Comparison of ENCODE assay signal across 16 cellular contexts in the genomic region with DNA sequence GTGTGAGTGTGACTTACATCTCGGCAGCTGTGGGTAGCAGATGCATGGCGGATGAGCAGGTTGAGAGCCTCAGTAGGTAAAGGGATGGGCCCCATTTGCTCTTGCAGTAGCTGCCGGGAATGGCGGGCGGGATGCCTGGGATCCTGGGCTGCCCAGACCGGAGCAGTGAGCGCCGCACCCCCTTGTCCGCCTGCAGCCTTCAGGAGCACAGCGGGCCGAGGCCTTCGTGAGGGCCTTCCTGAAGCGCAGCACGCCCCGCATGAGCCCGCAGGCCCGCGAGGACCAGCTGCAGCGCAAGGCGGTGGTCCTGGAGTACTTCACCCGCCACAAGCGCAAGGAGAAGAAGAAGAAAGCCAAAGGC. TPM values are rescaled to one million over a fixed set of nuclear protein-coding genes. Genes with fewer than 3 reads are reported as not detected.
DNase-seq lines count a peak whose midpoint lies in the region; ATAC-seq, FAIRE-seq and TF ChIP-seq lines count a peak whose summit lies in the region.
"Had no signal": no experiment of that assay in that cellular context is flagged by ENCODE, and none has a peak within 500 bp of the region (broad histone marks: within the 10 kb centered on the region; RNA-seq: fewer than 3 reads in every experiment).

No MANE protein-coding gene starts in this region.

- FAIRE-seq in K562 (lab: Jason Lieb, UNC): no peak

- 0 out of 2 replicates have a peak, but pooled peaks cover 3% of the 10 kb centered on the region for H4K20me1 ChIP-seq in K562 (replicated peaks; ENCODE audit: control insufficient read depth, insufficient read depth, low read length)

- H3K4me1 Mint-ChIP-seq in neural crest cell: peaks cover 17% of the 10 kb centered on the region

- TF ChIP-seq POLR2A in K562 (conservative IDR thresholded peaks at IDR 0.05): no peak

- TF ChIP-seq CTCF in K562 (IDR thresholded peaks at IDR 0.05 in 2 of 3, conservative IDR thresholded peaks at IDR 0.05 in 1 of 3; ENCODE audit: insufficient read depth in 2 of 3, low read depth in 1 of 3, low read length in 3 of 3): no peak
- no peak for TF ChIP-seq CTCF in neural crest cell (conservative IDR thresholded peaks at IDR 0.05)
- TF ChIP-seq CTCF in upper lobe of right lung (IDR thresholded peaks at IDR 0.05): no peak

- H3K36me3 ChIP-seq in K562 (ENCODE audit: control insufficient read depth, insufficient read depth, low read length) (peaks cover 62% of the 10 kb centered on the region), upper lobe of right lung (peaks cover 56% of the 10 kb centered on the region)
- H3K36me3 ChIP-seq: uterus had no signal

- H3K36me3 Mint-ChIP-seq in neural crest cell (ENCODE audit: low read depth): no peaks in the 10 kb centered on the region

- no TSS peak for BruUV-seq in K562 (replicated peaks; lab: Mats Ljungman, UMichigan)

- POLR2A ChIA-PET in K562 (lab: Yijun Ruan, JAX): interaction anchor here (0.6 to 1.6 kb wide), 4 partner anchors 8 to 132 kb away, joined by 3 to 5 read pairs (median 3); no protein-coding TSS in a partner anchor

- H3K9me1 ChIP-seq in K562 (ENCODE audit: control insufficient read depth, insufficient read depth, low read length): peaks cover 4% of the 10 kb centered on the region

- TF ChIP-seq EP300 in K562 (IDR thresholded peaks at IDR 0.05; ENCODE audit: low read length): no peak

- no peak overlapping the region for H3K27ac Mint-ChIP-seq in neural crest cell (ENCODE audit: unreplicated experiment)

- 54% methylated on average over 6 of the region's 22 CpGs for WGBS in K562 (ENCODE audit: insufficient coverage, low coverage, missing lambda C conversion rate)

- no peak for TF ChIP-seq RAD21 in K562 (CRISPR knock-in tag; conservative IDR thresholded peaks at IDR 0.05 in 1 of 2, IDR thresholded peaks at IDR 0.05 in 1 of 2)

- H3K4me3 ChIP-seq in K562 (no peak overlapping the region), upper lobe of right lung (no peak overlapping the region)
- H3K4me3 ChIP-seq: left lung, MG63, testis, uterus had no signal

- H3K79me2 ChIP-seq in K562 (ENCODE audit: control insufficient read depth, insufficient read depth, low read length): peaks cover 22% of the 10 kb centered on the region

- H3K4me2 ChIP-seq in K562 (ENCODE audit: insufficient read depth, low read length): no peak overlapping the region

- H3K9me3 ChIP-seq in K562 (replicated peaks; ENCODE audit: control insufficient read depth, insufficient read depth, low read depth, low read length) (no peaks in the 10 kb centered on the region), upper lobe of right lung (no peaks in the 10 kb centered on the region)
- H3K9me3 ChIP-seq: left lung, MG63, testis, uterus had no signal

- H3K9me3 Mint-ChIP-seq in neural crest cell: no peaks in the 10 kb centered on the region
- H3K9me3 Mint-ChIP-seq: activated B cell treated with CpG ODN at 0.5 μM for 24 hours; activated CD4-positive, alpha-beta memory T cell treated with anti-CD3 and anti-CD28 coated beads for 36 hours; activated naive CD8-positive, alpha-beta T cell treated with anti-CD3 and anti-CD28 coated beads, Interleukin-2, amount 50 U/mL, for 24 hours; HFFc6 had no signal

- H3K27me3 Mint-ChIP-seq in neural crest cell (ENCODE audit: low read depth): no peaks in the 10 kb centered on the region
- H3K27me3 Mint-ChIP-seq: activated B cell treated with CpG ODN at 0.5 μM for 24 hours; activated CD4-positive, alpha-beta memory T cell treated with anti-CD3 and anti-CD28 coated beads for 36 hours had no signal

- H3K27me3 ChIP-seq in K562 (ENCODE audit: control insufficient read depth in 2 of 2, insufficient read depth in 2 of 2, low read length in 2 of 2): no peaks in the 10 kb centered on the region
- no peaks in the 10 kb centered on the region for H3K27me3 ChIP-seq in upper lobe of right lung
- H3K27me3 ChIP-seq: left lung, MG63, testis, uterus had no signal

- ATAC-seq in Right ventricle myocardium inferior: no peak
- no peak for ATAC-seq in K562
- ATAC-seq in upper lobe of right lung: no peak
- no peak for ATAC-seq in HG02759 (IDR thresholded peaks at IDR 0.05; ENCODE audit: unreplicated experiment)

- peak; percentile 65 for DNase-seq in cardiac septum (ENCODE audit: low spot score)
- no peak for DNase-seq in Right ventricle myocardium inferior (ENCODE audit: missing footprints)
- no peak for DNase-seq in K562 (ENCODE audit: extremely low read depth in 1 of 4, low spot score in 3 of 4)
- DNase-seq in neural crest cell (ENCODE audit: low read depth, low spot score): no peak
- DNase-seq in upper lobe of right lung: peak; percentile 54
- DNase-seq in GM03348 (ENCODE audit: low spot score): no peak
- DNase-seq in retina: no peak

- no peak overlapping the region for H3K27ac ChIP-seq in K562 (ENCODE audit: extremely low read depth, low read depth, low read length)
- H3K27ac ChIP-seq in upper lobe of right lung: no peak overlapping the region
- H3K27ac ChIP-seq: left lung, uterus had no signal

- H3K4me3 Mint-ChIP-seq in neural crest cell: peak overlapping the region; percentile 83
- H3K4me3 Mint-ChIP-seq: activated B cell treated with CpG ODN at 0.5 μM for 24 hours; activated CD4-positive, alpha-beta memory T cell treated with anti-CD3 and anti-CD28 coated beads for 36 hours; activated naive CD8-positive, alpha-beta T cell treated with anti-CD3 and anti-CD28 coated beads, Interleukin-2, amount 50 U/mL, for 24 hours; HFFc6 had no signal

- CTCF ChIA-PET in K562 (lab: Yijun Ruan, JAX; ENCODE audit: low intra/inter-chr PET ratio): interaction anchor here (2.0 to 4.3 kb wide), 2 partner anchors 81 to 106 kb away, joined by 10 to 40 read pairs; no protein-coding TSS in a partner anchor

- peaks cover 0 to 10% of the 10 kb centered on the region in 2 experiments; a peak in 2 of 5 replicates for H3K4me1 ChIP-seq in K562 (replicated peaks in 1 of 2; ENCODE audit: control insufficient read depth in 2 of 2, insufficient read depth in 2 of 2, low read length in 2 of 2)
- peaks cover 9% of the 10 kb centered on the region for H3K4me1 ChIP-seq in upper lobe of right lung

- intact Hi-C loops in cardiac septum (cut with DNase I): loop anchor here (2.0 kb wide), 2 partner anchors 85 to 107 kb away; no protein-coding TSS in a partner anchor
- intact Hi-C loops in Right ventricle myocardium inferior (cut with DNase I): loop anchor here (1.0 kb wide), 2 partner anchors 81 to 106 kb away; no protein-coding TSS in a partner anchor
- intact Hi-C loops in K562 (cut with micrococcal nuclease): loop anchor here (1.0 kb wide), 3 partner anchors 55 to 106 kb away; partner anchors contain the start of gene PLEKHF1
- intact Hi-C loops in upper lobe of right lung (cut with DNase I): loop anchor here (5.0 kb wide), 1 partner anchor 87 kb away; no protein-coding TSS in a partner anchor

- peak overlapping the region in 1 of 2 experiments; percentile 54; a peak in 1 of 4 replicates for H3K9ac ChIP-seq in K562 (ENCODE audit: insufficient read depth in 1 of 2, low read depth in 2 of 2, low read length in 2 of 2)

- in situ Hi-C loops in K562 (cut with MboI): no loop called here

- H2AFZ ChIP-seq in K562 (ENCODE audit: low read depth, low read length): no peak overlapping the region

TF ChIP-seq in K562, 482 proteins besides CTCF, POLR2A, EP300 and RAD21:
- TF ChIP-seq HOXB6 (CRISPR knock-in tag; IDR thresholded peaks at IDR 0.05; ENCODE audit: borderline replicate concordance) (no peak), ZKSCAN1 (IDR thresholded peaks at IDR 0.05; ENCODE audit: low read depth, low read length) (0 out of 2 replicates have a peak, but pooled peaks have one; percentile 2)
TF ChIP-seq in K562: peak in this region for 1.

RNA-seq across cellular contexts. Expression of gene POP4, which starts 4.1 kb away (rescaled TPM):
- 47.8 TPM for total RNA-seq in cardiac septum
- total RNA-seq in Right ventricle myocardium inferior: 58.0 TPM
- 71.1 and 129 TPM in 2 replicates for total RNA-seq in K562 (2011; cell fraction: chromatin; rRNA removed; ENCODE audit: low replicate concordance)
- 77.1 and 97.6 TPM in 2 replicates for total RNA-seq in K562 (2011; cell fraction: nucleolus; rRNA removed)
- total RNA-seq in K562 (2011; cell fraction: nucleoplasm; rRNA removed): 95.7 and 96.5 TPM in 2 replicates
- total RNA-seq in K562 (2014; rRNA removed): 95.5 and 113 TPM in 2 replicates
- total RNA-seq in K562 (2014; rRNA removed; fragmentation: Illumina TruSeq; extraction: Trizol): 110 TPM in 2 replicates
- 108 and 113 TPM in 2 replicates for total RNA-seq in K562 (2015; rRNA removed; fragmentation: Illumina TruSeq; extraction: Trizol)
- total RNA-seq in K562 (2021): 86.1 and 92.6 TPM in 2 replicates
- 86.1 and 99.0 TPM in 2 replicates for polyA plus RNA-seq in K562 (2011; rRNA removed)
- 61.1 and 61.7 TPM in 2 replicates for polyA plus RNA-seq in K562 (2011; cell fraction: cytosol; rRNA removed)
- 106 and 126 TPM in 2 replicates for polyA plus RNA-seq in K562 (2011; cell fraction: nucleus; rRNA removed)
- 56.6 and 69.1 TPM in 2 replicates for polyA plus RNA-seq in K562 (2012)
- 98.2 and 111 TPM in 2 replicates for polyA plus RNA-seq in K562 (2014; fragmentation: Illumina TruSeq; extraction: Trizol)
- polyA plus RNA-seq in K562 (2014; fragmentation: Nextera tagmentation; extraction: Ambion mirVana): 10 to 100 TPM; 42.1 to 59.6 TPM
- polyA plus RNA-seq in K562 (2014; rRNA removed): 99.3 and 128 TPM in 2 replicates
- polyA minus RNA-seq in K562 (2011; rRNA and poly(A)+ RNA removed): 86.3 and 90.5 TPM in 2 replicates
- 26.8 and 34.8 TPM in 2 replicates for polyA minus RNA-seq in K562 (2011; cell fraction: cytosol; rRNA and poly(A)+ RNA removed)
- polyA minus RNA-seq in K562 (2011; cell fraction: nucleus; rRNA and poly(A)+ RNA removed): 62.5 and 81.8 TPM in 2 replicates
- 63.9 and 66.8 TPM in 2 replicates for total RNA-seq in neural crest cell
- 58.8 TPM for total RNA-seq in upper lobe of right lung

RNA-seq across cellular contexts. Expression of gene PLEKHF1, which starts 55.1 kb away (rescaled TPM):
- total RNA-seq in cardiac septum (9.5 TPM), Right ventricle myocardium inferior (43.6 TPM), K562 (2014; rRNA removed) (13.4 and 18.5 TPM in 2 replicates), K562 (2014; rRNA removed; fragmentation: Illumina TruSeq; extraction: Trizol) (1.2 TPM in 2 replicates), K562 (2015; rRNA removed; fragmentation: Illumina TruSeq; extraction: Trizol) (5.0 and 5.6 TPM in 2 replicates), K562 (2021) (12.7 and 15.1 TPM in 2 replicates), neural crest cell (1.2 TPM in 2 replicates), upper lobe of right lung (17.3 TPM)
- 3.5 and 12.3 TPM in 2 replicates for total RNA-seq in K562 (2011; cell fraction: chromatin; rRNA removed; ENCODE audit: low replicate concordance)
- 17.3 and 17.5 TPM in 2 replicates for total RNA-seq in K562 (2011; cell fraction: nucleolus; rRNA removed)
- total RNA-seq in K562 (2011; cell fraction: nucleoplasm; rRNA removed): 7.9 and 9.0 TPM in 2 replicates
- polyA plus RNA-seq in K562 (2011; rRNA removed) (2.9 and 5.2 TPM in 2 replicates), K562 (2014; fragmentation: Illumina TruSeq; extraction: Trizol) (2.3 and 4.6 TPM in 2 replicates), K562 (2014; fragmentation: Nextera tagmentation; extraction: Ambion mirVana) (under 1 TPM in 1 of 2 experiments, not detected in 1; 0.07 TPM), K562 (2014; rRNA removed) (11.0 and 12.0 TPM in 2 replicates)
- polyA plus RNA-seq in K562 (2011; cell fraction: cytosol; rRNA removed): 6.8 and 18.1 TPM in 2 replicates
- polyA plus RNA-seq in K562 (2011; cell fraction: nucleus; rRNA removed): 5.6 and 9.4 TPM in 2 replicates
- 9.9 and 29.3 TPM in 2 replicates for polyA plus RNA-seq in K562 (2012)
- polyA minus RNA-seq in K562 (2011; rRNA and poly(A)+ RNA removed): 1.9 and 2.0 TPM in 2 replicates
- polyA minus RNA-seq in K562 (2011; cell fraction: cytosol; rRNA and poly(A)+ RNA removed): 5.2 and 6.2 TPM in 2 replicates
- 6.5 and 7.6 TPM in 2 replicates for polyA minus RNA-seq in K562 (2011; cell fraction: nucleus; rRNA and poly(A)+ RNA removed)

Comparison
In these comparisons a context has a peak if more than half of its experiments do, and no peak if none do; other contexts are left out.
1. DNase-seq: peak in cardiac septum (single experiment) and upper lobe of right lung (single experiment); none in Right ventricle myocardium inferior (single experiment), K562 (0 of 4), neural crest cell (single experiment), GM03348 (single experiment) and retina (single experiment).